ENCODE assay signal across 2 cellular contexts in genomic region chr4:31005037-31005436, GRCh38.
TF ChIP-seq lines count a peak whose summit lies in the region.

No MANE protein-coding gene starts in this region.

TF ChIP-seq in HCT116, 20 proteins besides CTCF, POLR2A, EP300 and RAD21 (continued from another document):
- TF ChIP-seq REST (IDR thresholded peaks at IDR 0.05; ENCODE audit: low read depth) (no peak), FOSL1 (IDR thresholded peaks at IDR 0.05; ENCODE audit: low read depth) (no peak)

TF ChIP-seq in SK-N-SH, 30 proteins besides CTCF, POLR2A, EP300 and RAD21 (continued from another document):
- TF ChIP-seq IRF3 (IDR thresholded peaks at IDR 0.05; ENCODE audit: low read depth, low read length) (no peak), USF2 (IDR thresholded peaks at IDR 0.05; ENCODE audit: borderline replicate concordance, low read depth, low read length) (no peak), ZBTB33 (IDR thresholded peaks at IDR 0.05; ENCODE audit: borderline replicate concordance, low read depth) (no peak), JUND (IDR thresholded peaks at IDR 0.05) (no peak), TEAD4 (IDR thresholded peaks at IDR 0.05; ENCODE audit: borderline replicate concordance, insufficient read depth) (no peak), SIN3A (IDR thresholded peaks at IDR 0.05; ENCODE audit: borderline replicate concordance, low read depth, low read length) (no peak), GATA2 (CRISPR knock-in tag; IDR thresholded peaks at IDR 0.05) (no peak), FOXJ3 (CRISPR knock-in tag; IDR thresholded peaks at IDR 0.05) (no peak), RXRA (IDR thresholded peaks at IDR 0.05; ENCODE audit: borderline replicate concordance, low read depth) (no peak), USF1 (IDR thresholded peaks at IDR 0.05; ENCODE audit: borderline replicate concordance, low read depth) (no peak), ELF1 (IDR thresholded peaks at IDR 0.05) (no peak), RCOR1 (IDR thresholded peaks at IDR 0.05; ENCODE audit: low read length) (no peak), SMC3 (IDR thresholded peaks at IDR 0.05; ENCODE audit: low read depth, low read length) (no peak)
TF ChIP-seq in SK-N-SH: peak in this region for 0.
